In genomic region chr20:21798384-21798783, GRCh38 we compare ENCODE assay signal across 22 cellular contexts.
DNase-seq lines count a peak whose midpoint lies in the region; ATAC-seq and TF ChIP-seq lines count a peak whose summit lies in the region.
"Had no signal": no experiment of that assay in that cellular context is flagged by ENCODE, and none has a peak within 500 bp of the region (broad histone marks: within the 10 kb centered on the region; RNA-seq: fewer than 3 reads in every experiment).

No MANE protein-coding gene starts in this region.

- H3K4me3 ChIP-seq in HEK293 (ENCODE audit: low read depth, low read length): no peak overlapping the region
- no peak overlapping the region for H3K4me3 ChIP-seq in mesenchymal stem cell (ENCODE audit: insufficient read depth in 1 of 2, low read depth in 1 of 2, low read length in 2 of 2)
- no peak overlapping the region for H3K4me3 ChIP-seq in endodermal cell (ENCODE audit: low read length)
- H3K4me3 ChIP-seq: BLaER1 treated with 17β-estradiol and CSF1 and Interleukin-3, amounts not matched to agents 10 nM and 100 nM; GM12878; GM23248; HAP-1 had no signal

- 91% methylated on average over 5 of the region's 5 CpGs for WGBS in mesenchymal stem cell
- 93 to 100% methylated on average over 1 to 5 of the region's 5 CpGs for WGBS in endodermal cell (ENCODE audit: insufficient coverage in 1 of 2, insufficient read length in 1 of 2), 2 experiments

- no peaks in the 10 kb centered on the region for H3K36me3 Mint-ChIP-seq in activated naive CD4-positive, alpha-beta T cell treated with anti-CD3 and anti-CD28 coated beads, Interleukin-2, amount 50 U/mL, for 24 hours
- no peaks in the 10 kb centered on the region for H3K36me3 Mint-ChIP-seq in endodermal cell (ENCODE audit: low read depth)
- H3K36me3 Mint-ChIP-seq: CD14-positive monocyte; CD8-positive, alpha-beta memory T cell had no signal

- H3K14ac ChIP-seq in mesenchymal stem cell (ENCODE audit: low read length in 2 of 2): no peak overlapping the region

- no peak overlapping the region for H2BK5ac ChIP-seq in mesenchymal stem cell (ENCODE audit: low read depth, low read length, poor library complexity, severe bottlenecking)

- H3K27me3 Mint-ChIP-seq in activated naive CD4-positive, alpha-beta T cell treated with anti-CD3 and anti-CD28 coated beads, Interleukin-2, amount 50 U/mL, for 24 hours: no peaks in the 10 kb centered on the region
- H3K27me3 Mint-ChIP-seq in endodermal cell (ENCODE audit: insufficient read depth): peaks cover 15% of the 10 kb centered on the region
- H3K27me3 Mint-ChIP-seq: CD4-positive, alpha-beta T cell; CD8-positive, alpha-beta memory T cell had no signal

- no peaks in the 10 kb centered on the region for H3K79me1 ChIP-seq in mesenchymal stem cell (replicated peaks; ENCODE audit: low read length, poor library complexity, severe bottlenecking)

- H3K4me2 ChIP-seq in mesenchymal stem cell (ENCODE audit: low read length, poor library complexity, severe bottlenecking): no peak overlapping the region
- H3K4me2 ChIP-seq: BLaER1 treated with 17β-estradiol and CSF1 and Interleukin-3, amounts not matched to agents 10 nM and 100 nM had no signal

- H2BK120ac ChIP-seq in mesenchymal stem cell (ENCODE audit: low read depth, low read length): no peak overlapping the region

- no peak overlapping the region for H2BK15ac ChIP-seq in mesenchymal stem cell (ENCODE audit: low read depth, poor library complexity, severe bottlenecking)

- no peak overlapping the region for H3K18ac ChIP-seq in mesenchymal stem cell (ENCODE audit: low read depth in 1 of 2, low read length in 2 of 2)

- H3K27ac Mint-ChIP-seq in activated naive CD4-positive, alpha-beta T cell treated with anti-CD3 and anti-CD28 coated beads, Interleukin-2, amount 50 U/mL, for 24 hours: peak overlapping the region; percentile 38
- no peak overlapping the region for H3K27ac Mint-ChIP-seq in endodermal cell
- H3K27ac Mint-ChIP-seq: CD14-positive monocyte; CD4-positive, alpha-beta T cell had no signal

- H3K4me3 Mint-ChIP-seq in activated naive CD4-positive, alpha-beta T cell treated with anti-CD3 and anti-CD28 coated beads, Interleukin-2, amount 50 U/mL, for 24 hours: no peak overlapping the region
- no peak overlapping the region for H3K4me3 Mint-ChIP-seq in endodermal cell
- H3K4me3 Mint-ChIP-seq: CD14-positive monocyte; CD4-positive, alpha-beta T cell; CD8-positive, alpha-beta memory T cell had no signal

- no peak overlapping the region for H2AK5ac ChIP-seq in mesenchymal stem cell (ENCODE audit: low read length, severe bottlenecking)

- CTCF ChIA-PET in HEK293 (lab: Yijun Ruan, JAX): interaction anchor here (0.7 kb wide), 1 partner anchor 379 kb away, joined by 4 read pairs; no protein-coding TSS in a partner anchor

- no peak for DNase-seq in activated naive CD4-positive, alpha-beta T cell (lab: John Stamatoyannopoulos, UW)
- no peak for DNase-seq in mesenchymal stem cell
- DNase-seq in endodermal cell: no peak
- no peak for DNase-seq in NCI-H748 (lab: John Stamatoyannopoulos, UW; ENCODE audit: unreplicated experiment)
- DNase-seq: ACHN; AML-193; BE2C; CD4-positive, alpha-beta T cell; CD8-positive, alpha-beta memory T cell; DMS 273 treated with DMSO at 0.1 percent for 48 hours; DMS79; EL; GDM1; GM23248 had no signal

- H3K4me1 Mint-ChIP-seq in activated naive CD4-positive, alpha-beta T cell treated with anti-CD3 and anti-CD28 coated beads, Interleukin-2, amount 50 U/mL, for 24 hours: no peaks in the 10 kb centered on the region
- H3K4me1 Mint-ChIP-seq in endodermal cell: no peaks in the 10 kb centered on the region
- H3K4me1 Mint-ChIP-seq: CD14-positive monocyte; CD8-positive, alpha-beta memory T cell had no signal

- no peak overlapping the region for H3K23ac ChIP-seq in mesenchymal stem cell (ENCODE audit: low read length in 2 of 2)

- H3K9me3 ChIP-seq in HEK293 (ENCODE audit: control insufficient read depth, insufficient read depth, low read depth, low read length): no peaks in the 10 kb centered on the region
- H3K9me3 ChIP-seq in mesenchymal stem cell (ENCODE audit: control insufficient read depth, low read length): no peaks in the 10 kb centered on the region
- no peaks in the 10 kb centered on the region for H3K9me3 ChIP-seq in endodermal cell (ENCODE audit: control insufficient read depth, low read length)
- H3K9me3 ChIP-seq: BE2C, HAP-1 had no signal

- H2BK12ac ChIP-seq in mesenchymal stem cell (ENCODE audit: low read length in 2 of 2): no peak overlapping the region

- H3K4me1 ChIP-seq in HEK293 (ENCODE audit: control insufficient read depth, insufficient read depth, low read length) (no peaks in the 10 kb centered on the region), mesenchymal stem cell (ENCODE audit: control insufficient read depth, insufficient read depth, low read depth, low read length) (peaks cover 2% of the 10 kb centered on the region), endodermal cell (ENCODE audit: control insufficient read depth, insufficient read depth, low read length) (no peaks in the 10 kb centered on the region)
- H3K4me1 ChIP-seq: BE2C; BLaER1 treated with 17β-estradiol and CSF1 and Interleukin-3, amounts not matched to agents 10 nM and 100 nM; HAP-1 had no signal

- TF ChIP-seq CTCF in HEK293 (tag by site-specific recombination; IDR thresholded peaks at IDR 0.05): no peak
- no peak for TF ChIP-seq CTCF in endodermal cell (conservative IDR thresholded peaks at IDR 0.05)

- H4K8ac ChIP-seq in mesenchymal stem cell (ENCODE audit: low read length): no peak overlapping the region

- H3K4ac ChIP-seq in mesenchymal stem cell (ENCODE audit: low read depth in 1 of 2, low read length in 2 of 2): no peak overlapping the region

- no peak overlapping the region for H3K9ac ChIP-seq in mesenchymal stem cell (ENCODE audit: low read length)
- no peak overlapping the region for H3K9ac ChIP-seq in endodermal cell (ENCODE audit: extremely low read depth, low read length, poor library complexity, severe bottlenecking)
- H3K9ac ChIP-seq: BLaER1 treated with 17β-estradiol and CSF1 and Interleukin-3, amounts not matched to agents 10 nM and 100 nM; GM23248 had no signal

- ATAC-seq in HG02938 (IDR thresholded peaks at IDR 0.05; ENCODE audit: unreplicated experiment): no peak
- ATAC-seq: GM12878 had no signal

- no peak overlapping the region for H4K91ac ChIP-seq in mesenchymal stem cell (ENCODE audit: low read length)

- H2AFZ ChIP-seq in mesenchymal stem cell (ENCODE audit: low read depth, low read length): peak overlapping the region; percentile 19
- H2AFZ ChIP-seq: GM23248 had no signal

- peaks cover 0 to 9% of the 10 kb centered on the region in 2 experiments for H3K27me3 ChIP-seq in mesenchymal stem cell (ENCODE audit: control insufficient read depth in 1 of 2, insufficient read depth in 1 of 2, low read length in 2 of 2)
- peaks cover 5% of the 10 kb centered on the region for H3K27me3 ChIP-seq in endodermal cell (ENCODE audit: control insufficient read depth, insufficient read depth, low read length, poor library complexity, severe bottlenecking)
- H3K27me3 ChIP-seq: BE2C; BLaER1 treated with 17β-estradiol and CSF1 and Interleukin-3, amounts not matched to agents 10 nM and 100 nM had no signal

- H3K27ac ChIP-seq in HEK293 (ENCODE audit: extremely low read depth, low read depth, low read length) (no peak overlapping the region), mesenchymal stem cell (ENCODE audit: low read length, poor library complexity, severe bottlenecking) (no peak overlapping the region), endodermal cell (ENCODE audit: low read depth, low read length) (no peak overlapping the region)
- H3K27ac ChIP-seq: 22Rv1; BLaER1 treated with 17β-estradiol and CSF1 and Interleukin-3, amounts not matched to agents 10 nM and 100 nM; GM23248 had no signal

- H3K36me3 ChIP-seq in HEK293 (ENCODE audit: control insufficient read depth in 2 of 2, insufficient read depth in 1 of 2, low read length in 2 of 2) (no peaks in the 10 kb centered on the region), mesenchymal stem cell (ENCODE audit: control insufficient read depth in 1 of 2, insufficient read depth in 2 of 2, low read depth in 1 of 2, low read length in 2 of 2) (no peaks in the 10 kb centered on the region), endodermal cell (ENCODE audit: control insufficient read depth, insufficient read depth, low read length) (no peaks in the 10 kb centered on the region)
- H3K36me3 ChIP-seq: BE2C; BLaER1 treated with 17β-estradiol and CSF1 and Interleukin-3, amounts not matched to agents 10 nM and 100 nM; HAP-1 had no signal

- POLR2A ChIA-PET in HEK293 (lab: Yijun Ruan, JAX): no interaction called here

- no peaks in the 10 kb centered on the region for H3K9me3 Mint-ChIP-seq in activated naive CD4-positive, alpha-beta T cell treated with anti-CD3 and anti-CD28 coated beads, Interleukin-2, amount 50 U/mL, for 24 hours
- H3K9me3 Mint-ChIP-seq in endodermal cell: no peaks in the 10 kb centered on the region

TF ChIP-seq in HEK293, 187 proteins besides CTCF, POLR2A, EP300 and RAD21:
- TF ChIP-seq ZNF274 (IDR thresholded peaks at IDR 0.05; ENCODE audit: low read length) (no peak), ZNF274 (tag by site-specific recombination; IDR thresholded peaks at IDR 0.05; ENCODE audit: borderline replicate concordance) (no peak), ZSCAN4 (tag by site-specific recombination; IDR thresholded peaks at IDR 0.05) (peak; percentile 97)
